ENCODE assay signal across 32 cellular contexts in genomic region chr1:210821615-210822014, GRCh38.
"Had no signal": no experiment of that assay in that cellular context is flagged by ENCODE, and none has a peak within 500 bp of the region (broad histone marks: within the 10 kb centered on the region; RNA-seq: fewer than 3 reads in every experiment).

No MANE protein-coding gene starts in this region.

- H3K27me3 ChIP-seq: adrenal gland, ascending aorta, body of pancreas, brain microvascular endothelial cell, breast epithelium, cardiac muscle cell had no signal

- H3K27ac ChIP-seq: adrenal gland, ascending aorta, body of pancreas, brain microvascular endothelial cell, breast epithelium, cardiac muscle cell had no signal

- FAIRE-seq: astrocyte, bronchial epithelial cell had no signal

- H3K4me1 ChIP-seq: adrenal gland, ascending aorta, body of pancreas, breast epithelium had no signal

- DNase-seq: activated effector memory CD4-positive, alpha-beta T cell treated with anti-CD3 and anti-CD28 coated beads, Interleukin-2, amount 50 U/mL, for 16 hours; activated effector memory CD4-positive, alpha-beta T cell treated with Interleukin-2 at 50 U/mL for 16 hours; activated gamma-delta T cell; activated gamma-delta T cell treated with Interleukin-2 at 50 U/mL for 16 hours; activated naive CD4-positive, alpha-beta T cell; activated naive CD4-positive, alpha-beta T cell treated with anti-CD3 and anti-CD28 coated beads for 36 hours; activated naive CD4-positive, alpha-beta T cell treated with anti-CD3 and anti-CD28 coated beads, Interleukin-2, amount 10 ng/mL, durations not matched to agents 7 days and 5 days; activated naive CD4-positive, alpha-beta T cell treated with anti-CD3 and anti-CD28 coated beads, Interleukin-2, amount 50 U/mL, for 16 hours; activated naive CD4-positive, alpha-beta T cell treated with Interleukin-2 at 50 U/mL for 16 hours; activated naive CD8-positive, alpha-beta T cell treated with anti-CD3 and anti-CD28 coated beads for 36 hours; activated naive CD8-positive, alpha-beta T cell treated with anti-CD3 and anti-CD28 coated beads, Interleukin-2, amount 10 ng/mL, durations not matched to agents 7 days and 5 days; activated naive CD8-positive, alpha-beta T cell treated with anti-CD3 and anti-CD28 coated beads, Interleukin-2, amount 50 U/mL, for 24 hours; activated T-cell treated with anti-CD3 and anti-CD28 coated beads, Interleukin-2, amount 50 U/mL, for 4 hours; activated T-cell treated with anti-CD3 and anti-CD28 coated beads, Interleukin-2, amount 50 U/mL, for 48 hours; activated T-cell treated with anti-CD3 and anti-CD28 coated beads, Interleukin-2, amount 50 U/mL, for 72 hours; adrenal gland; amniotic stem cell; amygdala; anterior cingulate cortex; aorta; body of pancreas; brain microvascular endothelial cell; caudate nucleus; central memory CD4-positive, alpha-beta T cell; cerebellar nuclear complex had no signal

- H3K36me3 ChIP-seq: adrenal gland, ascending aorta, brain microvascular endothelial cell, breast epithelium, cardiac muscle cell had no signal

- H3K9me3 ChIP-seq: adrenal gland, ascending aorta, body of pancreas, breast epithelium had no signal

- H3K4me3 ChIP-seq: adrenal gland, ascending aorta, body of pancreas, breast epithelium, cardiac muscle cell had no signal

- ATAC-seq: activated naive CD4-positive, alpha-beta T cell treated with anti-CD3 and anti-CD28 coated beads, Interleukin-2, amount 50 U/mL, for 72 hours; activated naive CD8-positive, alpha-beta T cell treated with anti-CD3 and anti-CD28 coated beads, Interleukin-2, amount 50 U/mL, for 24 hours; activated T-cell treated with anti-CD3 and anti-CD28 coated beads, Interleukin-2, amount 50 U/mL, for 4 hours; activated T-cell treated with anti-CD3 and anti-CD28 coated beads, Interleukin-2, amount 50 U/mL, for 72 hours; activated T-helper 17 cell treated with anti-CD3 and anti-CD28 coated beads, Interleukin-2, amount 50 U/mL, for 72 hours; body of pancreas had no signal
